In the genomic region with DNA sequence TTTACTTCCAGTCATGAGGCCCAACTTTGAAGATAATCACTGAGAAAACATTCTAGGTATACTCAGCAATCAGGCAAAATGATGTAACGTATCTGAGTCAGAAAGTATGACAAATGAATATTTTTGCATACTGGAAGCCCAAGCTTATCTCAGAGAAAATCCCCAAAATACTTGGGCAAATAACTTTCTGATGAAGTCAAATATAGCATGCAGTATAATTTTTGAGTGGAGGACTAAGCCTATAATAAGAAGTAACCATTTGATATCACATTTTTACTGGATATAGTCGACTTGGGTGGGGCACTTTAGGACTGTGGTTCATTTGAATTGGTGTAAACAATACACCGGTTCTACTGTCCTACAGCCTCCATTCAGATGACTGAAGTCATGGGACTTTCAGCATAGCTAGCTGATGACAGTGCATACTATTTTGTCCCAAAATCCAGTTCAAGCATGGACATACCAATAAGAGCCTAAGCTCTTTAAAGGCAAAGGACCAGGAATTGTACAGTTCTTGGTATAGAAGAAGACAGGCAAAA, we compare ENCODE assay signal across 13 cellular contexts. TPM values are rescaled to one million over a fixed set of nuclear protein-coding genes. Genes with fewer than 3 reads are reported as not detected.
DNase-seq lines count a peak whose midpoint lies in the region; ATAC-seq, FAIRE-seq and TF ChIP-seq lines count a peak whose summit lies in the region.
"Had no signal": no experiment of that assay in that cellular context is flagged by ENCODE, and none has a peak within 500 bp of the region (broad histone marks: within the 10 kb centered on the region; RNA-seq: fewer than 3 reads in every experiment).

No MANE protein-coding gene starts in this region.

- H3K4me1 ChIP-seq in keratinocyte (ENCODE audit: control insufficient read depth, extremely low read depth, insufficient read depth, low read length) (peaks cover 40% of the 10 kb centered on the region), neural progenitor cell (peaks cover 8% of the 10 kb centered on the region)

- peaks cover 1% of the 10 kb centered on the region for H3K36me3 Mint-ChIP-seq in neural progenitor cell

- peaks cover 4 to 21% of the 10 kb centered on the region in 2 experiments for H3K36me3 ChIP-seq in keratinocyte (ENCODE audit: control insufficient read depth in 2 of 2, extremely low read depth in 1 of 2, insufficient read depth in 2 of 2, low read length in 2 of 2)
- peaks cover 1% of the 10 kb centered on the region for H3K36me3 ChIP-seq in neural progenitor cell

- H3K79me2 ChIP-seq in keratinocyte (ENCODE audit: control insufficient read depth, insufficient read depth, low read length), result peaks cover 24% of the 10 kb centered on the region
- peaks cover 25% of the 10 kb centered on the region for H3K79me2 ChIP-seq in neural progenitor cell (ENCODE audit: low read depth)

- peak; percentile 80 for FAIRE-seq in keratinocyte (lab: Jason Lieb, UNC)

- dilution Hi-C loops in keratinocyte (cut with MboI; ENCODE audit: extremely low pct_ligation_motif_present, low sequenced_read_pairs), result loop anchor here (25.0 kb wide), 1 partner anchor 145 kb away; no protein-coding TSS in a partner anchor

- H3K4me3 ChIP-seq in keratinocyte (ENCODE audit: control insufficient read depth in 2 of 3, extremely low read depth in 1 of 3, insufficient read depth in 2 of 3, low read depth in 1 of 3, low read length in 3 of 3), result peak overlapping the region in 2 of 3 experiments; percentile 81 to 90
- H3K4me3 ChIP-seq in neural progenitor cell, result no peak overlapping the region
- H3K4me3 ChIP-seq: skin epidermis had no signal

- H3K27ac ChIP-seq in keratinocyte (ENCODE audit: control insufficient read depth, insufficient read depth, low read length) (peak overlapping the region; percentile 99), neural progenitor cell (no peak overlapping the region)

- no peaks in the 10 kb centered on the region for H3K9me3 Mint-ChIP-seq in neural progenitor cell

- no peak for ATAC-seq in GM18520 (IDR thresholded peaks at IDR 0.05; ENCODE audit: unreplicated experiment)
- no peak for ATAC-seq in GM21737 (IDR thresholded peaks at IDR 0.05; ENCODE audit: unreplicated experiment)
- ATAC-seq: left lobe of liver had no signal

- TF ChIP-seq CTCF in keratinocyte (optimal IDR thresholded peaks at IDR 0.05 in 1 of 3, IDR thresholded peaks at IDR 0.05 in 1 of 3, conservative IDR thresholded peaks at IDR 0.05 in 1 of 3; ENCODE audit: extremely low read depth in 1 of 3, insufficient read depth in 2 of 3, low read length in 3 of 3), result no peak
- no peak for TF ChIP-seq CTCF in neural progenitor cell (IDR thresholded peaks at IDR 0.05)

- DNase-seq in AG08396 (ENCODE audit: low spot score) (peak; percentile 41), HT1080 (ENCODE audit: low read depth) (peak; percentile 84), amniotic epithelial cell (ENCODE audit: low read depth) (peak; percentile 92), keratinocyte (ENCODE audit: low read depth, low spot score) (no peak), neural progenitor cell (ENCODE audit: low spot score) (no peak)
- DNase-seq in activated CD8-positive, alpha-beta memory T cell treated with anti-CD3 and anti-CD28 coated beads for 24 hours, result no peak
- DNase-seq: DMS79; NCI-H1092 treated with DMSO at 0.1 percent for 48 hours; stimulated activated naive CD4-positive, alpha-beta T cell had no signal

- H3K9ac ChIP-seq in keratinocyte (ENCODE audit: control insufficient read depth, extremely low read depth, insufficient read depth, low read length) (peak overlapping the region; percentile 72), neural progenitor cell (no peak overlapping the region)

- H3K4me2 ChIP-seq in keratinocyte (ENCODE audit: control insufficient read depth, extremely low read depth, insufficient read depth, low read depth, low read length) (peak overlapping the region; percentile 99), neural progenitor cell (no peak overlapping the region)

- no peak overlapping the region for H3K4me3 Mint-ChIP-seq in neural progenitor cell

- H2AFZ ChIP-seq in keratinocyte (ENCODE audit: control insufficient read depth, low read length) (no peak overlapping the region), neural progenitor cell (replicated peaks) (no peak overlapping the region)

- H4K20me1 ChIP-seq in keratinocyte (ENCODE audit: control insufficient read depth, extremely low read depth, insufficient read depth, low read length), result peaks cover 5% of the 10 kb centered on the region
- H4K20me1 ChIP-seq in neural progenitor cell (ENCODE audit: low read depth), result peaks cover 22% of the 10 kb centered on the region

- H3K27me3 Mint-ChIP-seq in neural progenitor cell (ENCODE audit: insufficient read depth, low read depth), result peaks cover 10% of the 10 kb centered on the region

- H3F3A ChIP-seq in neural progenitor cell (ENCODE audit: low read depth), result peaks cover 14% of the 10 kb centered on the region

- H3K9me3 ChIP-seq in keratinocyte (ENCODE audit: control insufficient read depth, low read depth, low read length) (no peaks in the 10 kb centered on the region), neural progenitor cell (ENCODE audit: low read depth) (no peaks in the 10 kb centered on the region)

- H3K27me3 ChIP-seq in keratinocyte (ENCODE audit: control insufficient read depth, extremely low read depth, insufficient read depth, low read length), result no peaks in the 10 kb centered on the region
- H3K27me3 ChIP-seq in neural progenitor cell, result no peaks in the 10 kb centered on the region

- H3K27ac Mint-ChIP-seq in neural progenitor cell, result no peak overlapping the region

- no peaks in the 10 kb centered on the region for H3K9me1 ChIP-seq in keratinocyte (ENCODE audit: control insufficient read depth, extremely low read depth, insufficient read depth, low read length)

- H3K4me1 Mint-ChIP-seq in neural progenitor cell, result peaks cover 19% of the 10 kb centered on the region

RNA-seq across cellular contexts. Expression of a gene that starts 2.3 kb away (rescaled TPM):
- total RNA-seq in HT1080 (2014; rRNA removed; shearing (Covaris generic)), result 62.6 and 73.3 TPM in 2 replicates
- 128 and 147 TPM in 2 replicates for polyA plus RNA-seq in HT1080 (2015; cell fraction: cytosol; rRNA removed)
- polyA plus RNA-seq in HT1080 (2015; cell fraction: nucleus; rRNA removed), result 180 and 189 TPM in 2 replicates
- 109 to 151 TPM (median 124 TPM) in 3 replicates for polyA plus RNA-seq in keratinocyte
- 1,390 TPM for polyA plus RNA-seq in keratinocyte (2011; ENCODE audit: low read depth)
- polyA plus RNA-seq in keratinocyte (2011; cell fraction: cytosol; rRNA removed), result 126 and 131 TPM in 2 replicates
- polyA plus RNA-seq in keratinocyte (2011; cell fraction: nucleus; rRNA removed), result 339 and 428 TPM in 2 replicates
- 154 and 570 TPM in 2 replicates for polyA plus RNA-seq in keratinocyte (2012; ENCODE audit: low replicate concordance)
- 14.5 to 23.3 TPM (median 21.1 TPM) in 3 replicates for polyA minus RNA-seq in keratinocyte
- 74.4 TPM for polyA minus RNA-seq in keratinocyte (2011; cell fraction: cytosol; rRNA and poly(A)+ RNA removed)
- polyA minus RNA-seq in keratinocyte (2011; cell fraction: nucleus; rRNA and poly(A)+ RNA removed), result 88.8 and 96.5 TPM in 2 replicates
- 28.6 and 32.8 TPM in 2 replicates for total RNA-seq in neural progenitor cell (ENCODE audit: low replicate concordance)

Comparison
In these comparisons a context has a peak if more than half of its experiments do, and no peak if none do; other contexts are left out.
1. DNase-seq: peak in AG08396 (single experiment), HT1080 (single experiment) and amniotic epithelial cell (single experiment); none in keratinocyte (single experiment), activated CD8-positive, alpha-beta memory T cell treated with anti-CD3 and anti-CD28 coated beads for 24 hours (single experiment) and neural progenitor cell (single experiment).